22 cellular contexts compared by ENCODE assay signal in genomic region chr18:8842506-8842905, GRCh38.
"Had no signal": no experiment of that assay in that cellular context is flagged by ENCODE, and none has a peak within 500 bp of the region (broad histone marks: within the 10 kb centered on the region; RNA-seq: fewer than 3 reads in every experiment).

No MANE protein-coding gene starts in this region.

- ATAC-seq: heart right ventricle; naive thymus-derived CD4-positive, alpha-beta T cell; right cardiac atrium; stimulated activated naive B cell treated with anti-CD40 and anti-IgM and Interleukin-4, amounts not matched to agents 10 μg/mL and 1 μg/mL and 100 μg/mL, for 72 hours had no signal

- H3K4me1 ChIP-seq: neural progenitor cell, prostate gland, spleen, tibial nerve had no signal

- H3K36me3 ChIP-seq: esophagus muscularis mucosa, heart right ventricle, neural progenitor cell, prostate gland, sigmoid colon, spleen, thoracic aorta, tibial nerve, vagina had no signal

- H3K9ac ChIP-seq: neural progenitor cell had no signal

- H3K27ac ChIP-seq: coronary artery, esophagus muscularis mucosa, heart right ventricle, neural progenitor cell, prostate gland, spleen, thoracic aorta, tibial nerve, vagina had no signal

- H2AFZ ChIP-seq: neural progenitor cell had no signal

- H3K9me3 ChIP-seq: esophagus muscularis mucosa, prostate gland, sigmoid colon, thoracic aorta, tibial nerve, vagina had no signal

- DNase-seq: dermis blood vessel endothelial cell; effector memory CD4-positive, alpha-beta T cell; foreskin melanocyte; glutamatergic neuron; heart right ventricle; hippocampal formation; mesenchymal stem cell; midbrain; naive thymus-derived CD4-positive, alpha-beta T cell; right cardiac atrium; sigmoid colon; spleen; stimulated activated CD4-positive, alpha-beta T cell treated with anti-CD3 and anti-CD28 coated beads, Interleukin-2, amount 100 ng/mL, for 48 hours; stimulated activated naive B cell treated with anti-CD40 and anti-IgM and Interleukin-4, amounts not matched to agents 10 μg/mL and 1 μg/mL and 100 μg/mL, for 72 hours had no signal

- H3K4me3 ChIP-seq: coronary artery, esophagus muscularis mucosa, heart right ventricle, lung, neural progenitor cell, prostate gland, sigmoid colon, spleen, thoracic aorta, tibial nerve, vagina had no signal

- H3K27me3 ChIP-seq: esophagus muscularis mucosa, neural progenitor cell, sigmoid colon, tibial nerve, vagina had no signal

- H3K4me2 ChIP-seq: neural progenitor cell had no signal
